Comparison of ENCODE assay signal across 8 cellular contexts in genomic region chr12:121799842-121800693, GRCh38. TPM values are rescaled to one million over a fixed set of nuclear protein-coding genes. Genes with fewer than 3 reads are reported as not detected.
A peak's percentile ranks its signal among the peaks of the same experiment; 100 is the strongest.
DNase-seq lines count a peak whose midpoint lies in the region; ATAC-seq and TF ChIP-seq lines count a peak whose summit lies in the region.

No MANE protein-coding gene starts in this region.

- H3K9ac ChIP-seq in PC-3 (ENCODE audit: low read length) = peak overlapping the region; percentile 99

- peaks cover 60% of the 10 kb centered on the region for H3K4me1 ChIP-seq in PC-3 (ENCODE audit: insufficient read depth, low read length)

- no peak for TF ChIP-seq CTCF in GM10248 (IDR thresholded peaks at IDR 0.05; ENCODE audit: control extremely low read depth, extremely low read depth, low read depth, missing control alignments)
- no peak for TF ChIP-seq CTCF in PC-3 (conservative IDR thresholded peaks at IDR 0.05; ENCODE audit: low read depth, low read length)
- no peak for TF ChIP-seq CTCF in fibroblast of mammary gland (conservative IDR thresholded peaks at IDR 0.05; ENCODE audit: control insufficient read depth, insufficient read depth, low read depth, low read length)

- CTCF ChIA-PET in GM10248 (lab: Yijun Ruan, JAX) = interaction anchor here (1.6 to 14.7 kb wide), 4 partner anchors 8 to 37 kb away, joined by 3 to 565 read pairs (median 294); partner anchors contain the start of gene SETD1B
- CTCF ChIA-PET in PC-3 (lab: Charles Lee) = no interaction called here

- no peaks in the 10 kb centered on the region for H3K27me3 ChIP-seq in PC-3 (ENCODE audit: low read length)

- peak overlapping the region; percentile 88 for H3K27ac Mint-ChIP-seq in activated T-helper 2 cell treated with anti-CD3 and anti-CD28 coated beads, Interferon-gamma antibody, Interleukin-2, Interleukin-4, amounts not matched to agents 10 μg/mL and 5 μg/mL and 100 μg/mL, durations not matched to agents 14 hours and 24 hours and 36 hours
- peak overlapping the region in 5 of 6 donors; percentile 76 to 98 (median 92) for H3K27ac Mint-ChIP-seq in naive B cell

- POLR2A ChIA-PET in GM10248 (lab: Yijun Ruan, JAX) = interaction anchor here (0.5 to 2.3 kb wide), 6 partner anchors 11 to 1602 kb away, joined by 3 to 10 read pairs (median 4); no protein-coding TSS in a partner anchor
- POLR2A ChIA-PET in PC-3 (lab: Charles Lee; ENCODE audit: unreplicated experiment) = interaction anchor here (0.5 to 0.7 kb wide), 3 partner anchors 12 to 113 kb away, joined by 3 to 5 read pairs (median 4); no protein-coding TSS in a partner anchor

- no peak overlapping the region for H2AFZ ChIP-seq in PC-3 (ENCODE audit: low read length)

- intact Hi-C loops in PC-3 (cut with micrococcal nuclease) = loop anchor here (10.0 kb wide), 1 partner anchor 225 kb away; the partner anchor contains the start of gene BCL7A
- intact Hi-C loops in activated T-helper 2 cell treated with anti-CD3 and anti-CD28 coated beads, Interferon-gamma antibody, Interleukin-2, Interleukin-4, amounts not matched to agents 10 μg/mL and 5 μg/mL and 100 μg/mL, durations not matched to agents 14 hours and 24 hours and 36 hours (cut with micrococcal nuclease) = loop anchor here (1.0 to 10.0 kb wide), 3 partner anchors 88 to 705 kb away; partner anchors contain the start of genes PSMD9 and ZCCHC8

- peaks cover 56% of the 10 kb centered on the region for H3K36me3 Mint-ChIP-seq in activated T-helper 2 cell treated with anti-CD3 and anti-CD28 coated beads, Interferon-gamma antibody, Interleukin-2, Interleukin-4, amounts not matched to agents 10 μg/mL and 5 μg/mL and 100 μg/mL, durations not matched to agents 14 hours and 24 hours and 36 hours (ENCODE audit: low read depth)
- no peaks in the 10 kb centered on the region for H3K36me3 Mint-ChIP-seq in naive B cell

- H3K27ac ChIP-seq in PC-3 (ENCODE audit: low read length) = peak overlapping the region; percentile 99

- peaks cover 73% of the 10 kb centered on the region for H3K79me2 ChIP-seq in PC-3 (ENCODE audit: low read length)

- H3K27me3 Mint-ChIP-seq in activated T-helper 2 cell treated with anti-CD3 and anti-CD28 coated beads, Interferon-gamma antibody, Interleukin-2, Interleukin-4, amounts not matched to agents 10 μg/mL and 5 μg/mL and 100 μg/mL, durations not matched to agents 14 hours and 24 hours and 36 hours (ENCODE audit: low read depth) = no peaks in the 10 kb centered on the region
- H3K27me3 Mint-ChIP-seq in naive B cell = no peaks in the 10 kb centered on the region

- no peaks in the 10 kb centered on the region for H3F3A ChIP-seq in PC-3 (ENCODE audit: low read length, unreplicated experiment)

- H3K9me2 ChIP-seq in PC-3 (replicated peaks; ENCODE audit: low read length) = no peaks in the 10 kb centered on the region

- peak overlapping the region; percentile 85 for H3K4me3 Mint-ChIP-seq in activated T-helper 2 cell treated with anti-CD3 and anti-CD28 coated beads, Interferon-gamma antibody, Interleukin-2, Interleukin-4, amounts not matched to agents 10 μg/mL and 5 μg/mL and 100 μg/mL, durations not matched to agents 14 hours and 24 hours and 36 hours (ENCODE audit: low read depth)
- H3K4me3 Mint-ChIP-seq in naive B cell = peak overlapping the region; percentile 78 to 94 (median 87)

- peak overlapping the region; percentile 93 for H3K4me2 ChIP-seq in PC-3 (ENCODE audit: low read length)

- no peaks in the 10 kb centered on the region for H3K9me3 ChIP-seq in PC-3 (ENCODE audit: low read length)

- H3K4me3 ChIP-seq in PC-3 (ENCODE audit: low read length) (peak overlapping the region; percentile 67), fibroblast of mammary gland (ENCODE audit: control insufficient read depth, low read depth, low read length) (peak overlapping the region; percentile 51)

- peak; percentile 19 for ATAC-seq in PC-3
- peak; percentile 34 to 37 for ATAC-seq in naive B cell (ENCODE audit: low read depth in 2 of 2)
- no peak for ATAC-seq in HG03135 (IDR thresholded peaks at IDR 0.05; ENCODE audit: unreplicated experiment)

- H3K9me3 Mint-ChIP-seq in activated T-helper 2 cell treated with anti-CD3 and anti-CD28 coated beads, Interferon-gamma antibody, Interleukin-2, Interleukin-4, amounts not matched to agents 10 μg/mL and 5 μg/mL and 100 μg/mL, durations not matched to agents 14 hours and 24 hours and 36 hours = no peaks in the 10 kb centered on the region
- H3K9me3 Mint-ChIP-seq in naive B cell = no peaks in the 10 kb centered on the region

- peaks cover 32% of the 10 kb centered on the region for H3K4me1 Mint-ChIP-seq in activated T-helper 2 cell treated with anti-CD3 and anti-CD28 coated beads, Interferon-gamma antibody, Interleukin-2, Interleukin-4, amounts not matched to agents 10 μg/mL and 5 μg/mL and 100 μg/mL, durations not matched to agents 14 hours and 24 hours and 36 hours (ENCODE audit: low read depth)
- peaks cover 30 to 47% (median 35%) of the 10 kb centered on the region in 3 donors for H3K4me1 Mint-ChIP-seq in naive B cell

- no peaks in the 10 kb centered on the region for H3K36me3 ChIP-seq in PC-3 (ENCODE audit: low read depth, low read length)

- no peaks in the 10 kb centered on the region for H4K20me1 ChIP-seq in PC-3 (ENCODE audit: low read length)

- no TSS peak for BruUV-seq in PC-3 (replicated peaks; lab: Mats Ljungman, UMichigan)

- DNase-seq in GM10248 (ENCODE audit: extremely low spot score) (peak; percentile 79), HK-2 (ENCODE audit: unreplicated experiment) (peak; percentile 92), PC-3 (peak; percentile 93), fibroblast of mammary gland (ENCODE audit: low read depth) (peak; percentile 88), naive B cell (peak; percentile 76), stromal cell of bone marrow (ENCODE audit: low read depth) (peak; percentile 86)
- peak; percentile 75 for DNase-seq in activated T-helper 2 cell treated with anti-CD3 and anti-CD28 coated beads, Interferon-gamma antibody, Interleukin-2, Interleukin-4, amounts not matched to agents 10 μg/mL and 5 μg/mL and 100 μg/mL, durations not matched to agents 14 hours and 24 hours and 36 hours (ENCODE audit: low spot score)

RNA-seq across cellular contexts. Expression of gene SETD1B, which starts 3.7 kb away (rescaled TPM):
- total RNA-seq in PC-3 (2014; rRNA removed) = 7.5 and 13.0 TPM in 2 replicates
- total RNA-seq in activated T-helper 2 cell treated with anti-CD3 and anti-CD28 coated beads, Interferon-gamma antibody, Interleukin-2, Interleukin-4, amounts not matched to agents 10 μg/mL and 5 μg/mL and 100 μg/mL, durations not matched to agents 14 hours and 24 hours and 36 hours = 23.3 and 24.0 TPM in 2 replicates
- polyA plus RNA-seq in naive B cell (ENCODE audit: low read depth in 6 of 6) = 1 to 10 TPM in 2 of 6 donors, under 1 TPM in 4; 0.64 to 3.0 (median 0.91) TPM

RNA-seq across cellular contexts. Expression of gene RHOF, which starts 6.6 kb away (rescaled TPM):
- 232 TPM in 2 replicates for total RNA-seq in PC-3 (2014; rRNA removed)
- total RNA-seq in activated T-helper 2 cell treated with anti-CD3 and anti-CD28 coated beads, Interferon-gamma antibody, Interleukin-2, Interleukin-4, amounts not matched to agents 10 μg/mL and 5 μg/mL and 100 μg/mL, durations not matched to agents 14 hours and 24 hours and 36 hours = 115 and 119 TPM in 2 replicates
- 10 to 100 TPM; 40.2 to 63.9 (median 50.2) TPM for polyA plus RNA-seq in naive B cell (ENCODE audit: low read depth in 6 of 6)

RNA-seq across cellular contexts. Expression of gene HPD, which starts 58.6 kb away (rescaled TPM):
- not detected in 2 replicates for total RNA-seq in PC-3 (2014; rRNA removed)
- total RNA-seq in activated T-helper 2 cell treated with anti-CD3 and anti-CD28 coated beads, Interferon-gamma antibody, Interleukin-2, Interleukin-4, amounts not matched to agents 10 μg/mL and 5 μg/mL and 100 μg/mL, durations not matched to agents 14 hours and 24 hours and 36 hours = not detected in 2 replicates
- polyA plus RNA-seq in naive B cell (ENCODE audit: low read depth in 6 of 6) = not detected
